In genomic region chr21:14530574-14530973, GRCh38 we compare ENCODE assay signal across 23 cellular contexts. TPM values are rescaled to one million over a fixed set of nuclear protein-coding genes. Genes with fewer than 3 reads are reported as not detected.
DNase-seq lines count a peak whose midpoint lies in the region; ATAC-seq and TF ChIP-seq lines count a peak whose summit lies in the region.
"Had no signal": no experiment of that assay in that cellular context is flagged by ENCODE, and none has a peak within 500 bp of the region (broad histone marks: within the 10 kb centered on the region; RNA-seq: fewer than 3 reads in every experiment).

No MANE protein-coding gene starts in this region.

- DNase-seq in natural killer cell treated with Interleukin-12 subunit alpha and Interleukin-12 subunit beta and Interleukin-15 and Interleukin-18, amount 100 ng/mL, for 72 hours (ENCODE audit: low spot score), result no peak
- no peak for DNase-seq in natural killer cell
- DNase-seq in NB4 (ENCODE audit: low read depth), result peak; percentile 24
- no peak for DNase-seq in activated T-helper 2 cell treated with anti-CD3 and anti-CD28 coated beads, Interferon-gamma antibody, Interleukin-2, Interleukin-4, amounts not matched to agents 10 μg/mL and 5 μg/mL and 100 μg/mL, durations not matched to agents 14 hours and 24 hours and 36 hours (ENCODE audit: low spot score)
- no peak for DNase-seq in stimulated activated CD4-positive, alpha-beta T cell treated with anti-CD3 and anti-CD28 coated beads, Interleukin-4, amount 100 ng/mL, for 1 hour
- no peak for DNase-seq in NCI-H1436 treated with DMSO at 0.1 percent for 48 hours (lab: John Stamatoyannopoulos, UW)
- DNase-seq in CD14-positive monocyte (ENCODE audit: low spot score), result no peak
- DNase-seq: activated CD4-positive, alpha-beta T cell treated with anti-CD3 and anti-CD28 coated beads, Interleukin-2, amount 50 U/mL, for 48 hours; CD8-positive, alpha-beta T cell; central memory CD4-positive, alpha-beta T cell; DMS 273 treated with DMSO at 0.1 percent for 48 hours; EL; gastrocnemius medialis; mucosa of descending colon; NCI-H1417 treated with DMSO at 0.1 percent for 48 hours; small intestine; substantia nigra; WERI-Rb-1 had no signal

- no peak for TF ChIP-seq POLR2A in NB4 (IDR thresholded peaks at IDR 0.05; ENCODE audit: extremely low read depth, insufficient read length)

- no peak for ATAC-seq in natural killer cell treated with Interleukin-12 subunit alpha and Interleukin-12 subunit beta and Interleukin-15 and Interleukin-18, amount 100 ng/mL, for 72 hours
- ATAC-seq in natural killer cell, result no peak
- ATAC-seq: CD8-positive, alpha-beta T cell; gastrocnemius medialis; HCT116; K562; mucosa of descending colon had no signal

- peaks cover 41% of the 10 kb centered on the region for H3K36me3 Mint-ChIP-seq in natural killer cell treated with Interleukin-12 subunit alpha and Interleukin-12 subunit beta and Interleukin-15 and Interleukin-18, amount 100 ng/mL, for 72 hours
- H3K36me3 Mint-ChIP-seq in natural killer cell, result no peaks in the 10 kb centered on the region
- peaks cover 64% of the 10 kb centered on the region for H3K36me3 Mint-ChIP-seq in activated T-helper 2 cell treated with anti-CD3 and anti-CD28 coated beads, Interferon-gamma antibody, Interleukin-2, Interleukin-4, amounts not matched to agents 10 μg/mL and 5 μg/mL and 100 μg/mL, durations not matched to agents 14 hours and 24 hours and 36 hours (ENCODE audit: low read depth)
- H3K36me3 Mint-ChIP-seq in CD14-positive monocyte, result peaks cover 24 to 29% of the 10 kb centered on the region in 2 donors

- no peaks in the 10 kb centered on the region for H3K27me3 Mint-ChIP-seq in natural killer cell treated with Interleukin-12 subunit alpha and Interleukin-12 subunit beta and Interleukin-15 and Interleukin-18, amount 100 ng/mL, for 72 hours
- H3K27me3 Mint-ChIP-seq in natural killer cell (ENCODE audit: low read depth in 2 of 2) (no peaks in the 10 kb centered on the region), CD14-positive monocyte (ENCODE audit: low read depth in 3 of 3) (no peaks in the 10 kb centered on the region)
- no peaks in the 10 kb centered on the region for H3K27me3 Mint-ChIP-seq in activated T-helper 2 cell treated with anti-CD3 and anti-CD28 coated beads, Interferon-gamma antibody, Interleukin-2, Interleukin-4, amounts not matched to agents 10 μg/mL and 5 μg/mL and 100 μg/mL, durations not matched to agents 14 hours and 24 hours and 36 hours (ENCODE audit: low read depth)

- H3K4me3 Mint-ChIP-seq in natural killer cell treated with Interleukin-12 subunit alpha and Interleukin-12 subunit beta and Interleukin-15 and Interleukin-18, amount 100 ng/mL, for 72 hours, result peak overlapping the region; percentile 83
- H3K4me3 Mint-ChIP-seq in natural killer cell, result no peak overlapping the region
- H3K4me3 Mint-ChIP-seq in activated T-helper 2 cell treated with anti-CD3 and anti-CD28 coated beads, Interferon-gamma antibody, Interleukin-2, Interleukin-4, amounts not matched to agents 10 μg/mL and 5 μg/mL and 100 μg/mL, durations not matched to agents 14 hours and 24 hours and 36 hours (ENCODE audit: low read depth), result peak overlapping the region; percentile 53
- H3K4me3 Mint-ChIP-seq in CD14-positive monocyte, result no peak overlapping the region
- H3K4me3 Mint-ChIP-seq: CD8-positive, alpha-beta T cell had no signal

- no peak overlapping the region for H3K4me3 ChIP-seq in NB4 (ENCODE audit: low read depth, low read length)
- H3K4me3 ChIP-seq: gastrocnemius medialis, K562, lung, mucosa of descending colon, upper lobe of left lung had no signal

- H3K4me1 Mint-ChIP-seq in natural killer cell treated with Interleukin-12 subunit alpha and Interleukin-12 subunit beta and Interleukin-15 and Interleukin-18, amount 100 ng/mL, for 72 hours (ENCODE audit: low read depth in 2 of 2), result peaks cover 60 to 68% of the 10 kb centered on the region in 2 donors
- H3K4me1 Mint-ChIP-seq in natural killer cell (peaks cover 47 to 48% of the 10 kb centered on the region in 2 donors), CD14-positive monocyte (peaks cover 73% of the 10 kb centered on the region)
- peaks cover 69% of the 10 kb centered on the region for H3K4me1 Mint-ChIP-seq in activated T-helper 2 cell treated with anti-CD3 and anti-CD28 coated beads, Interferon-gamma antibody, Interleukin-2, Interleukin-4, amounts not matched to agents 10 μg/mL and 5 μg/mL and 100 μg/mL, durations not matched to agents 14 hours and 24 hours and 36 hours (ENCODE audit: low read depth)

- H3K9me3 Mint-ChIP-seq in natural killer cell treated with Interleukin-12 subunit alpha and Interleukin-12 subunit beta and Interleukin-15 and Interleukin-18, amount 100 ng/mL, for 72 hours, result peaks cover 10% of the 10 kb centered on the region
- H3K9me3 Mint-ChIP-seq in natural killer cell (no peaks in the 10 kb centered on the region), CD14-positive monocyte (no peaks in the 10 kb centered on the region)
- peaks cover 15% of the 10 kb centered on the region for H3K9me3 Mint-ChIP-seq in activated T-helper 2 cell treated with anti-CD3 and anti-CD28 coated beads, Interferon-gamma antibody, Interleukin-2, Interleukin-4, amounts not matched to agents 10 μg/mL and 5 μg/mL and 100 μg/mL, durations not matched to agents 14 hours and 24 hours and 36 hours
- H3K9me3 Mint-ChIP-seq: CD8-positive, alpha-beta T cell had no signal

- peak overlapping the region; percentile 100 for H3K27ac Mint-ChIP-seq in natural killer cell treated with Interleukin-12 subunit alpha and Interleukin-12 subunit beta and Interleukin-15 and Interleukin-18, amount 100 ng/mL, for 72 hours
- H3K27ac Mint-ChIP-seq in natural killer cell (no peak overlapping the region), CD14-positive monocyte (peak overlapping the region in 3 of 7 donors; percentile 29 to 48 (median 30))
- H3K27ac Mint-ChIP-seq in activated T-helper 2 cell treated with anti-CD3 and anti-CD28 coated beads, Interferon-gamma antibody, Interleukin-2, Interleukin-4, amounts not matched to agents 10 μg/mL and 5 μg/mL and 100 μg/mL, durations not matched to agents 14 hours and 24 hours and 36 hours, result peak overlapping the region; percentile 75
- H3K27ac Mint-ChIP-seq: CD8-positive, alpha-beta T cell had no signal

- TF ChIP-seq CTCF in natural killer cell (IDR thresholded peaks at IDR 0.05) (no peak), NB4 (IDR thresholded peaks at IDR 0.05; ENCODE audit: low read depth, low read length) (no peak), CD14-positive monocyte (IDR thresholded peaks at IDR 0.05) (no peak)

- intact Hi-C loops in natural killer cell (cut with micrococcal nuclease) (loop anchor here (10.0 kb wide), 1 partner anchor 1204 kb away; no protein-coding TSS in a partner anchor), CD14-positive monocyte (cut with micrococcal nuclease) (no loop called here)
- intact Hi-C loops in activated T-helper 2 cell treated with anti-CD3 and anti-CD28 coated beads, Interferon-gamma antibody, Interleukin-2, Interleukin-4, amounts not matched to agents 10 μg/mL and 5 μg/mL and 100 μg/mL, durations not matched to agents 14 hours and 24 hours and 36 hours (cut with micrococcal nuclease), result loop anchor here (5.0 kb wide), 2 partner anchors 147 to 148 kb away; partner anchors contain the start of gene HSPA13

RNA-seq across cellular contexts. Expression of gene SAMSN1, which starts 15.5 kb away (rescaled TPM):
- 100 to 1,000 TPM; 158 to 383 TPM for total RNA-seq in natural killer cell treated with Interleukin-12 subunit alpha and Interleukin-12 subunit beta and Interleukin-15 and Interleukin-18, amount 100 ng/mL, for 72 hours
- 100 to 1,000 TPM in 1 of 3 donors, 10 to 100 TPM in 2; 17.7 to 101 (median 18.2) TPM for total RNA-seq in natural killer cell
- 73.0 and 79.0 TPM in 2 replicates for total RNA-seq in activated T-helper 2 cell treated with anti-CD3 and anti-CD28 coated beads, Interferon-gamma antibody, Interleukin-2, Interleukin-4, amounts not matched to agents 10 μg/mL and 5 μg/mL and 100 μg/mL, durations not matched to agents 14 hours and 24 hours and 36 hours
- polyA plus RNA-seq in CD14-positive monocyte, result 10 to 100 TPM; 31.0 to 38.6 TPM
- total RNA-seq: SK-MEL-5 had no signal

Comparison
In these comparisons a context has a peak if more than half of its experiments do, and no peak if none do; other contexts are left out.
1. H3K27ac Mint-ChIP-seq: peak in natural killer cell treated with Interleukin-12 subunit alpha and Interleukin-12 subunit beta and Interleukin-15 and Interleukin-18, amount 100 ng/mL, for 72 hours (2 of 2) and activated T-helper 2 cell treated with anti-CD3 and anti-CD28 coated beads, Interferon-gamma antibody, Interleukin-2, Interleukin-4, amounts not matched to agents 10 μg/mL and 5 μg/mL and 100 μg/mL, durations not matched to agents 14 hours and 24 hours and 36 hours (single experiment); none in natural killer cell (0 of 2).
2. H3K4me3 Mint-ChIP-seq: peak in natural killer cell treated with Interleukin-12 subunit alpha and Interleukin-12 subunit beta and Interleukin-15 and Interleukin-18, amount 100 ng/mL, for 72 hours (single experiment) and activated T-helper 2 cell treated with anti-CD3 and anti-CD28 coated beads, Interferon-gamma antibody, Interleukin-2, Interleukin-4, amounts not matched to agents 10 μg/mL and 5 μg/mL and 100 μg/mL, durations not matched to agents 14 hours and 24 hours and 36 hours (single experiment); none in natural killer cell (single experiment) and CD14-positive monocyte (0 of 2).
3. intact Hi-C loops: an anchor here in natural killer cell (10.0 kb wide) and activated T-helper 2 cell treated with anti-CD3 and anti-CD28 coated beads, Interferon-gamma antibody, Interleukin-2, Interleukin-4, amounts not matched to agents 10 μg/mL and 5 μg/mL and 100 μg/mL, durations not matched to agents 14 hours and 24 hours and 36 hours (5.0 kb wide); none called in CD14-positive monocyte.